28 cellular contexts compared by ENCODE assay signal in genomic region chr12:111638576-111638975, GRCh38. TPM values are rescaled to one million over a fixed set of nuclear protein-coding genes. Genes with fewer than 3 reads are reported as not detected.
DNase-seq lines count a peak whose midpoint lies in the region; ATAC-seq and TF ChIP-seq lines count a peak whose summit lies in the region.
"Had no signal": no experiment of that assay in that cellular context is flagged by ENCODE, and none has a peak within 500 bp of the region (broad histone marks: within the 10 kb centered on the region; RNA-seq: fewer than 3 reads in every experiment).

No MANE protein-coding gene starts in this region.

- H3F3A ChIP-seq in smooth muscle cell (ENCODE audit: low read depth): peaks cover 13% of the 10 kb centered on the region

- peak; percentile 3 for DNase-seq in OCI-M1 (lab: John Stamatoyannopoulos, UW)
- DNase-seq in astrocyte of the spinal cord (ENCODE audit: low read depth, low spot score): peak; percentile 42
- DNase-seq in fibroblast of villous mesenchyme (ENCODE audit: low read depth): peak; percentile 43
- DNase-seq in smooth muscle cell (lab: John Stamatoyannopoulos, UW; ENCODE audit: unreplicated experiment): no peak
- no peak for DNase-seq in sciatic nerve (ENCODE audit: low spot score)
- no peak for DNase-seq in lower leg skin (ENCODE audit: low spot score in 2 of 2)
- DNase-seq: activated B cell treated with CpG ODN at 0.5 μM for 24 hours; activated CD4-positive, alpha-beta T cell treated with anti-CD3 and anti-CD28 coated beads, Interleukin-2, amount 10 ng/mL, durations not matched to agents 7 days and 5 days; activated effector memory CD4-positive, alpha-beta T cell treated with anti-CD3 and anti-CD28 coated beads, Interleukin-2, amount 50 U/mL, for 16 hours; activated naive CD8-positive, alpha-beta T cell treated with anti-CD3 and anti-CD28 coated beads, Interleukin-2, amount 10 ng/mL, durations not matched to agents 7 days and 5 days; activated T-cell treated with anti-CD3 and anti-CD28 coated beads, Interleukin-2, amount 50 U/mL, for 1 hour; brain microvascular endothelial cell; DMS153; GOT3; head of caudate nucleus; left ventricle myocardium superior; NCI-H1092; NCI-H1694; NCI-H446 treated with DMSO at 0.1 percent for 48 hours; nucleus accumbens; RPMI8226; sigmoid colon; stimulated activated CD4-positive, alpha-beta T cell treated with anti-CD3 and anti-CD28 coated beads, Interleukin-4, amount 100 ng/mL, for 1 hour; stomach; tibial artery had no signal

- H3K9me3 ChIP-seq in smooth muscle cell (replicated peaks; ENCODE audit: low read depth): no peaks in the 10 kb centered on the region
- H3K9me3 ChIP-seq: sigmoid colon, SJSA1, stomach, tibial artery, vagina had no signal

- ATAC-seq in sciatic nerve (no peak), HG02571 (IDR thresholded peaks at IDR 0.05; ENCODE audit: unreplicated experiment) (no peak)
- ATAC-seq: left ventricle myocardium superior had no signal

- H3K4me1 ChIP-seq in smooth muscle cell (ENCODE audit: low read depth): peaks cover 19% of the 10 kb centered on the region

- H3K9ac ChIP-seq in smooth muscle cell (ENCODE audit: low read depth): no peak overlapping the region

- H3K27ac ChIP-seq in smooth muscle cell (ENCODE audit: low read depth): peak overlapping the region; percentile 3
- H3K27ac ChIP-seq: brain microvascular endothelial cell, sigmoid colon, SJSA1, stomach, tibial artery, vagina had no signal

- TF ChIP-seq POLR2A in lower leg skin (IDR thresholded peaks at IDR 0.05): no peak

- intact Hi-C loops in sciatic nerve (cut with DNase I): no loop called here
- intact Hi-C loops in lower leg skin (cut with DNase I; ENCODE audit: low total_unique reads): no loop called here

- H3K4me3 ChIP-seq in astrocyte of the spinal cord (ENCODE audit: low read depth, low read length) (no peak overlapping the region), fibroblast of villous mesenchyme (ENCODE audit: low read depth, low read length) (no peak overlapping the region), smooth muscle cell (no peak overlapping the region), lower leg skin (ENCODE audit: low read depth, poor library complexity, severe bottlenecking) (no peak overlapping the region)
- H3K4me3 ChIP-seq: sigmoid colon, SJSA1, stomach, tibial artery, vagina had no signal

- no peak overlapping the region for H2AFZ ChIP-seq in smooth muscle cell (ENCODE audit: low read depth)

- no peaks in the 10 kb centered on the region for H4K20me1 ChIP-seq in smooth muscle cell (ENCODE audit: low read depth)

- WGBS in smooth muscle cell (ENCODE audit: low lambda C conversion rate): 34% methylated on average over 5 of the region's 5 CpGs
- WGBS in lower leg skin, 2 donors: 55 to 74% methylated on average over 5 of the region's 5 CpGs

- H3K27me3 ChIP-seq in smooth muscle cell (ENCODE audit: low read depth): no peaks in the 10 kb centered on the region
- H3K27me3 ChIP-seq: brain microvascular endothelial cell, sigmoid colon, SJSA1, stomach, tibial artery, vagina had no signal

- H3K79me2 ChIP-seq in smooth muscle cell (ENCODE audit: low read depth): no peaks in the 10 kb centered on the region

- in situ Hi-C loops in astrocyte of the spinal cord (cut with HindIII; ENCODE audit: low sequenced_read_pairs): no loop called here

- no peak overlapping the region for H3K4me2 ChIP-seq in smooth muscle cell

- no peak for TF ChIP-seq CTCF in astrocyte of the spinal cord (IDR thresholded peaks at IDR 0.05; ENCODE audit: low read depth, low read length)
- TF ChIP-seq CTCF in fibroblast of villous mesenchyme (IDR thresholded peaks at IDR 0.05; ENCODE audit: insufficient read depth, low read depth, low read length): no peak
- TF ChIP-seq CTCF in smooth muscle cell (IDR thresholded peaks at IDR 0.05; ENCODE audit: borderline replicate concordance, insufficient read depth, poor library complexity, severe bottlenecking): no peak
- no peak for TF ChIP-seq CTCF in lower leg skin (IDR thresholded peaks at IDR 0.05)

- H3K36me3 ChIP-seq in smooth muscle cell (ENCODE audit: low read depth): no peaks in the 10 kb centered on the region

RNA-seq across cellular contexts. Expression of gene ATXN2, which starts 39.5 kb away (rescaled TPM):
- 48.3 and 71.7 TPM in 2 replicates for total RNA-seq in fibroblast of villous mesenchyme
- 26.8 and 29.3 TPM in 2 replicates for total RNA-seq in smooth muscle cell
- polyA plus RNA-seq in smooth muscle cell: 39.6 and 46.3 TPM in 2 replicates
- total RNA-seq in sciatic nerve: 105 TPM
- 10 to 100 TPM; 20.3 to 42.9 (median 25.9) TPM for total RNA-seq in lower leg skin

RNA-seq across cellular contexts. Expression of gene BRAP, which starts 47.2 kb away (rescaled TPM):
- total RNA-seq in fibroblast of villous mesenchyme: 18.7 and 22.9 TPM in 2 replicates
- total RNA-seq in smooth muscle cell: 17.7 and 18.8 TPM in 2 replicates
- 16.4 and 20.4 TPM in 2 replicates for polyA plus RNA-seq in smooth muscle cell
- total RNA-seq in sciatic nerve: 19.7 TPM
- total RNA-seq in lower leg skin: 10 to 100 TPM; 18.0 to 25.2 (median 22.0) TPM

RNA-seq across cellular contexts. Expression of gene ACAD10, which starts 47.3 kb away (rescaled TPM):
- total RNA-seq in fibroblast of villous mesenchyme (16.4 and 18.4 TPM in 2 replicates), smooth muscle cell (14.9 and 15.0 TPM in 2 replicates), sciatic nerve (26.3 TPM), lower leg skin (10 to 100 TPM; 23.1 to 40.5 (median 24.3) TPM)
- polyA plus RNA-seq in smooth muscle cell: 13.4 and 16.6 TPM in 2 replicates

Comparison
In these comparisons a context has a peak if more than half of its experiments do, and no peak if none do; other contexts are left out.
1. DNase-seq: peak in OCI-M1 (single experiment), astrocyte of the spinal cord (single experiment) and fibroblast of villous mesenchyme (single experiment); none in smooth muscle cell (single experiment), sciatic nerve (single experiment) and lower leg skin (0 of 2).